ENCODE assay signal across 8 cellular contexts in the genomic region with DNA sequence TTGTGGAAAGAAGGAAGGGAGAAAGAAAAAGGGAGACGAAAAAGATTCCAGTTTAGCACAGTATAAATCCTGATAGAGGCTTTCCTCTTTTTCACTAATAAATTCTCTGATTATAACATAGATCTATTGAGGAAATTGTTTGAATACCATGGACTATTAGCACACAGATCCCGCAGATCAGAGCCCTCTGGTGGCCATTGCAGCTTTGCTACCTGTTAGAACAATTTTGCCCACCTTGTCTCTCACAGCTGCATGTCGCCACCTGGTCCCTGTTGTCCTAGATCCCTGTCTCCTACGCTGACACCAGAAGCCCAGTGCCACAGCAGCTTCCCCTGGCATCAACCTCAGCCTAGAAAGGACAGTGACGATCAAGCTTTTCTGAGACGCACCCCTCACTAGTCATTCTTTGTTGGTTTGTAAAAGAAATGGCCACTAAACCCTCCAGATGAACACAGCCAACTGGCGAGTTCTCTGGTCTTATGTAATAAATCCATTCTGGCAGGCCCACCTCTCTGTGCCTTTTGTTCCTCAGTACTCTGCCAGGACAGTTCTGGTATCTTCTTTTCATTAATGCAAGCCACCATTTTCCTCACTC. TPM values are rescaled to one million over a fixed set of nuclear protein-coding genes. Genes with fewer than 3 reads are reported as not detected.
DNase-seq lines count a peak whose midpoint lies in the region; ATAC-seq and TF ChIP-seq lines count a peak whose summit lies in the region.

No MANE protein-coding gene starts in this region.

- H3K36me3 ChIP-seq in liver (ENCODE audit: control insufficient read depth in 4 of 4, insufficient read depth in 3 of 4, low read depth in 1 of 4, low read length in 3 of 4): no peaks in the 10 kb centered on the region

- no peak overlapping the region for H3K9ac ChIP-seq in liver (ENCODE audit: low read depth in 1 of 2, low read length in 2 of 2)

- 47% methylated on average over 7 of the region's 7 CpGs for WGBS in liver

- in situ Hi-C loops in G401 (cut with HindIII; ENCODE audit: low sequenced_read_pairs): no loop called here

- no peak overlapping the region for H3K4me3 Mint-ChIP-seq in activated T-cell treated with anti-CD3 and anti-CD28 coated beads, Interleukin-2, amount 50 U/mL, for 24 hours

- ATAC-seq in HG02885 (IDR thresholded peaks at IDR 0.05; ENCODE audit: poor library complexity, unreplicated experiment) (peak; percentile 65), HG03280 (IDR thresholded peaks at IDR 0.05; ENCODE audit: unreplicated experiment) (no peak)

- H3K4me1 Mint-ChIP-seq in activated T-cell treated with anti-CD3 and anti-CD28 coated beads, Interleukin-2, amount 50 U/mL, for 24 hours (ENCODE audit: low read depth): no peaks in the 10 kb centered on the region

- H3K27ac Mint-ChIP-seq in activated T-cell treated with anti-CD3 and anti-CD28 coated beads, Interleukin-2, amount 50 U/mL, for 24 hours: no peak overlapping the region

- TF ChIP-seq RAD21 in liver (IDR thresholded peaks at IDR 0.05): peak in 1 of 2 donors; percentile 26

- peak; percentile 26 for TF ChIP-seq CTCF in liver (IDR thresholded peaks at IDR 0.05; ENCODE audit: low read depth, low read length, missing input control)

- no peak overlapping the region for H3K27ac ChIP-seq in liver (ENCODE audit: low read depth in 1 of 2, low read length in 2 of 2)

- H3K36me3 Mint-ChIP-seq in activated T-cell treated with anti-CD3 and anti-CD28 coated beads, Interleukin-2, amount 50 U/mL, for 24 hours (ENCODE audit: low read depth): no peaks in the 10 kb centered on the region

- H3K4me1 ChIP-seq in liver (ENCODE audit: control insufficient read depth in 4 of 4, insufficient read depth in 4 of 4, low read length in 3 of 4): no peaks in the 10 kb centered on the region

- no peak overlapping the region for H3K4me3 ChIP-seq in liver (ENCODE audit: low read depth in 1 of 3, low read length in 3 of 3)

- no peaks in the 10 kb centered on the region for H3K9me3 ChIP-seq in liver (ENCODE audit: control insufficient read depth in 4 of 4, low read length in 3 of 4)

- H3K9me3 Mint-ChIP-seq in activated T-cell treated with anti-CD3 and anti-CD28 coated beads, Interleukin-2, amount 50 U/mL, for 24 hours: no peaks in the 10 kb centered on the region

- peaks cover 19% of the 10 kb centered on the region for H3K27me3 Mint-ChIP-seq in activated T-cell treated with anti-CD3 and anti-CD28 coated beads, Interleukin-2, amount 50 U/mL, for 24 hours

- H3K27me3 ChIP-seq in liver (ENCODE audit: control insufficient read depth in 4 of 4, insufficient read depth in 4 of 4, low read length in 3 of 4): no peaks in the 10 kb centered on the region

- DNase-seq in G401 (ENCODE audit: low spot score) (peak; percentile 2), SK-N-DZ (ENCODE audit: low spot score) (peak; percentile 6), NK-92 (lab: John Stamatoyannopoulos, UW; ENCODE audit: unreplicated experiment) (no peak), foreskin melanocyte (no peak)
- no peak for DNase-seq in activated T-cell treated with anti-CD3 and anti-CD28 coated beads, Interleukin-2, amount 50 U/mL, for 24 hours

TF ChIP-seq in liver, 16 proteins besides CTCF, POLR2A, EP300 and RAD21:
- TF ChIP-seq NR2F2 (IDR thresholded peaks at IDR 0.05): no peak
- TF ChIP-seq, protein P1, sequence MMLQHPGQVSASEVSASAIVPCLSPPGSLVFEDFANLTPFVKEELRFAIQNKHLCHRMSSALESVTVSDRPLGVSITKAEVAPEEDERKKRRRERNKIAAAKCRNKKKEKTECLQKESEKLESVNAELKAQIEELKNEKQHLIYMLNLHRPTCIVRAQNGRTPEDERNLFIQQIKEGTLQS (IDR thresholded peaks at IDR 0.05): no peak
- TF ChIP-seq, protein P2, sequence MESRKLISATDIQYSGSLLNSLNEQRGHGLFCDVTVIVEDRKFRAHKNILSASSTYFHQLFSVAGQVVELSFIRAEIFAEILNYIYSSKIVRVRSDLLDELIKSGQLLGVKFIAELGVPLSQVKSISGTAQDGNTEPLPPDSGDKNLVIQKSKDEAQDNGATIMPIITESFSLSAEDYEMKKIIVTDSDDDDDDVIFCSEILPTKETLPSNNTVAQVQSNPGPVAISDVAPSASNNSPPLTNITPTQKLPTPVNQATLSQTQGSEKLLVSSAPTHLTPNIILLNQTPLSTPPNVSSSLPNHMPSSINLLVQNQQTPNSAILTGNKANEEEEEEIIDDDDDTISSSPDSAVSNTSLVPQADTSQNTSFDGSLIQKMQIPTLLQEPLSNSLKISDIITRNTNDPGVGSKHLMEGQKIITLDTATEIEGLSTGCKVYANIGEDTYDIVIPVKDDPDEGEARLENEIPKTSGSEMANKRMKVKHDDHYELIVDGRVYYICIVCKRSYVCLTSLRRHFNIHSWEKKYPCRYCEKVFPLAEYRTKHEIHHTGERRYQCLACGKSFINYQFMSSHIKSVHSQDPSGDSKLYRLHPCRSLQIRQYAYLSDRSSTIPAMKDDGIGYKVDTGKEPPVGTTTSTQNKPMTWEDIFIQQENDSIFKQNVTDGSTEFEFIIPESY (IDR thresholded peaks at IDR 0.05): no peak
- no peak for TF ChIP-seq YY1 (IDR thresholded peaks at IDR 0.05)
- no peak for TF ChIP-seq RXRA (IDR thresholded peaks at IDR 0.05)
- TF ChIP-seq HNF4A (conservative IDR thresholded peaks at IDR 0.05): no peak
- TF ChIP-seq, protein P3, sequence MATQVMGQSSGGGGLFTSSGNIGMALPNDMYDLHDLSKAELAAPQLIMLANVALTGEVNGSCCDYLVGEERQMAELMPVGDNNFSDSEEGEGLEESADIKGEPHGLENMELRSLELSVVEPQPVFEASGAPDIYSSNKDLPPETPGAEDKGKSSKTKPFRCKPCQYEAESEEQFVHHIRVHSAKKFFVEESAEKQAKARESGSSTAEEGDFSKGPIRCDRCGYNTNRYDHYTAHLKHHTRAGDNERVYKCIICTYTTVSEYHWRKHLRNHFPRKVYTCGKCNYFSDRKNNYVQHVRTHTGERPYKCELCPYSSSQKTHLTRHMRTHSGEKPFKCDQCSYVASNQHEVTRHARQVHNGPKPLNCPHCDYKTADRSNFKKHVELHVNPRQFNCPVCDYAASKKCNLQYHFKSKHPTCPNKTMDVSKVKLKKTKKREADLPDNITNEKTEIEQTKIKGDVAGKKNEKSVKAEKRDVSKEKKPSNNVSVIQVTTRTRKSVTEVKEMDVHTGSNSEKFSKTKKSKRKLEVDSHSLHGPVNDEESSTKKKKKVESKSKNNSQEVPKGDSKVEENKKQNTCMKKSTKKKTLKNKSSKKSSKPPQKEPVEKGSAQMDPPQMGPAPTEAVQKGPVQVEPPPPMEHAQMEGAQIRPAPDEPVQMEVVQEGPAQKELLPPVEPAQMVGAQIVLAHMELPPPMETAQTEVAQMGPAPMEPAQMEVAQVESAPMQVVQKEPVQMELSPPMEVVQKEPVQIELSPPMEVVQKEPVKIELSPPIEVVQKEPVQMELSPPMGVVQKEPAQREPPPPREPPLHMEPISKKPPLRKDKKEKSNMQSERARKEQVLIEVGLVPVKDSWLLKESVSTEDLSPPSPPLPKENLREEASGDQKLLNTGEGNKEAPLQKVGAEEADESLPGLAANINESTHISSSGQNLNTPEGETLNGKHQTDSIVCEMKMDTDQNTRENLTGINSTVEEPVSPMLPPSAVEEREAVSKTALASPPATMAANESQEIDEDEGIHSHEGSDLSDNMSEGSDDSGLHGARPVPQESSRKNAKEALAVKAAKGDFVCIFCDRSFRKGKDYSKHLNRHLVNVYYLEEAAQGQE (IDR thresholded peaks at IDR 0.05): no peak

RNA-seq across cellular contexts. Expression of a gene that starts 9.9 kb away (rescaled TPM):
- total RNA-seq in G401 (2014; rRNA removed; shearing (Covaris generic)): not detected in 2 replicates
- polyA plus RNA-seq in SK-N-DZ (2014; cell fraction: cytosol; rRNA removed): not detected in 2 replicates
- polyA plus RNA-seq in SK-N-DZ (2014; cell fraction: nucleus; rRNA removed): not detected in 2 replicates
- not detected for total RNA-seq in liver
- polyA plus RNA-seq in liver: not detected

Comparison
In these comparisons a context has a peak if more than half of its experiments do, and no peak if none do; other contexts are left out.
1. DNase-seq: peak in G401 (single experiment) and SK-N-DZ (single experiment); none in activated T-cell treated with anti-CD3 and anti-CD28 coated beads, Interleukin-2, amount 50 U/mL, for 24 hours (single experiment), NK-92 (single experiment) and foreskin melanocyte (single experiment).